14 cellular contexts compared by ENCODE assay signal in the genomic region with DNA sequence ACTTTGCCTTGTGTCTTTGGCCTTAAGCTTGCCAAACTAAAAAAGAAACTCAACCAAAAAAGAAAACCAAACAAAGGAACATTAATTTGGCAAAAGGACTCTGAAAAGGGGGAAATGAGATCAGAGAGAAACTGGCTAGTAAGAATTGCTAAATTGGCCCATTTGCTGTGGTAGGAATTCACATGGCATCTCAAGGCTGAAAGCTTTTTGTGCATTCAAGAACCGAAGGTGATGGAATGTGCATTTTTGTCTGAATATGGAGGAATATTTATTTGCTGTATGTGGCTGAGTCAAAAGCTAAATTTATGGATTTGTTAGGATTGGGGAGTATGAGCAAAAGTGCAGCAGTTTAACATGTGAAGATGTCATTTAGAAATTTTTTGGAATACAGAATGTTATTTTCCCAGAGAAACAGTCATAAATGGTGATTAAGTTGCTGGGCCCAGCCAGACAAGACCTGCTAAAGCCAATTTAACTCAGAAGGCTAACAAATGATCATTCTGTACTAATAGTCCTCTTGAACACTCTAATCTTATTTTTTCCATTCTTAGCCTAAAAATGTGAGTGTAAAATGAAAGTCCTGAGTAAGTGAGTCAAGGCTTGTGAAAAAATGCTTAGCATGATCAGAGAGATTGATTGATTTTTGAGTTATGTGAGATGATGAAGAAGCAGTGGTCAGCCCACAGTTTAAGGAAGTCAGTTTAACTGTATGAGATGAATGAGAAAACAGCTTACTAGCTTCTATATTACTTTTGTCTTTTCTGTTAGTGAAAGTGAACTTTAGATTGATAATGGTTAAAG.
DNase-seq lines count a peak whose midpoint lies in the region; ATAC-seq and TF ChIP-seq lines count a peak whose summit lies in the region.
"Had no signal": no experiment of that assay in that cellular context is flagged by ENCODE, and none has a peak within 500 bp of the region (broad histone marks: within the 10 kb centered on the region; RNA-seq: fewer than 3 reads in every experiment).

No MANE protein-coding gene starts in this region.

- TF ChIP-seq CTCF in SK-N-SH (IDR thresholded peaks at IDR 0.05) (peak; percentile 23), fibroblast of pulmonary artery (IDR thresholded peaks at IDR 0.05; ENCODE audit: low read length, missing control alignments) (no peak)

- H3K9me3 ChIP-seq in SK-N-SH (no peaks in the 10 kb centered on the region), skeletal muscle tissue (ENCODE audit: control insufficient read depth in 3 of 3, low read length in 3 of 3) (no peaks in the 10 kb centered on the region)
- H3K9me3 ChIP-seq: pancreas had no signal

- peak overlapping the region; percentile 88 to 89 for H3K27ac ChIP-seq in SK-N-SH (ENCODE audit: low read depth in 2 of 2, low read length in 1 of 2)
- peak overlapping the region; percentile 52 for H3K27ac ChIP-seq in skeletal muscle tissue (ENCODE audit: low read depth, low read length)
- H3K27ac ChIP-seq: WERI-Rb-1 had no signal

- no peaks in the 10 kb centered on the region for H3K9me2 ChIP-seq in SK-N-SH

- H3K36me3 ChIP-seq in SK-N-SH (replicated peaks in 1 of 2; ENCODE audit: control insufficient read depth in 1 of 2, insufficient read depth in 2 of 2, low read length in 1 of 2): peaks cover 5 to 12% of the 10 kb centered on the region in 2 experiments
- peaks cover 5 to 6% (median 6%) of the 10 kb centered on the region in 3 donors for H3K36me3 ChIP-seq in skeletal muscle tissue (ENCODE audit: control insufficient read depth in 3 of 3, insufficient read depth in 3 of 3, low read length in 3 of 3)
- H3K36me3 ChIP-seq: pancreas, WERI-Rb-1 had no signal

- H3F3A ChIP-seq in SK-N-SH (replicated peaks; ENCODE audit: insufficient read depth): peaks cover 20% of the 10 kb centered on the region

- CTCF ChIA-PET in SK-N-SH (lab: Yijun Ruan, JAX): interaction anchor here (0.6 to 2.9 kb wide), 3 partner anchors 9 to 1150 kb away, joined by 3 to 8 read pairs (median 4); no protein-coding TSS in a partner anchor

- H3K27me3 ChIP-seq in SK-N-SH (ENCODE audit: insufficient read depth) (no peaks in the 10 kb centered on the region), skeletal muscle tissue (ENCODE audit: control insufficient read depth in 3 of 3, insufficient read depth in 3 of 3, low read length in 3 of 3) (no peaks in the 10 kb centered on the region)
- H3K27me3 ChIP-seq: pancreas had no signal

- no peak overlapping the region for H2AFZ ChIP-seq in SK-N-SH (ENCODE audit: low read depth)

- no peak for TF ChIP-seq RAD21 in SK-N-SH (IDR thresholded peaks at IDR 0.05; ENCODE audit: low read length)

- no peaks in the 10 kb centered on the region for H4K20me1 ChIP-seq in SK-N-SH (ENCODE audit: insufficient read depth)

- peak overlapping the region; percentile 34; the same call in 1 of the 2 replicates for H3K4me2 ChIP-seq in SK-N-SH

- H3K4me1 ChIP-seq in SK-N-SH (ENCODE audit: control insufficient read depth in 1 of 2, insufficient read depth in 2 of 2, low read depth in 1 of 2, low read length in 1 of 2) (peaks cover 7 to 26% of the 10 kb centered on the region in 2 experiments; a peak in 3 of 4 replicates), skeletal muscle tissue (ENCODE audit: control insufficient read depth in 3 of 3, insufficient read depth in 3 of 3, low read length in 3 of 3) (peaks cover 38 to 43% (median 38%) of the 10 kb centered on the region in 3 donors)

- POLR2A ChIA-PET in SK-N-SH (lab: Yijun Ruan, JAX): no interaction called here

- H3K79me2 ChIP-seq in SK-N-SH (ENCODE audit: insufficient read depth): peaks cover 27% of the 10 kb centered on the region; the same call in 1 of the 2 replicates

- peak in 1 of 2 experiments; percentile 46; a peak in 1 of 4 replicates for TF ChIP-seq EP300 in SK-N-SH (IDR thresholded peaks at IDR 0.05; ENCODE audit: borderline replicate concordance in 1 of 2, low read depth in 1 of 2, low read length in 1 of 2)

- ATAC-seq in HG03095 (IDR thresholded peaks at IDR 0.05; ENCODE audit: unreplicated experiment) (no peak), GM21526 (IDR thresholded peaks at IDR 0.05; ENCODE audit: low FRiP score, unreplicated experiment) (no peak)
- ATAC-seq: CD8-positive, alpha-beta T cell had no signal

- H3K4me3 ChIP-seq in SK-N-SH (ENCODE audit: low read depth in 2 of 2, low read length in 1 of 2) (no peak overlapping the region), fibroblast of pulmonary artery (replicated peaks; ENCODE audit: low read depth, low read length) (no peak overlapping the region), skeletal muscle tissue (ENCODE audit: low read length in 3 of 3) (peak overlapping the region in 1 of 3 donors; percentile 0)
- H3K4me3 ChIP-seq: pancreas had no signal

- 19% methylated on average over 1 of the region's 1 CpG for WGBS in SK-N-SH (ENCODE audit: low lambda C conversion rate)

- DNase-seq in GM03348 (ENCODE audit: low spot score) (peak; percentile 46), SK-N-SH (no peak), fibroblast of pulmonary artery (ENCODE audit: low read depth) (peak; percentile 58), ureter (ENCODE audit: low spot score) (no peak), NCI-H1417 treated with DMSO at 0.1 percent for 48 hours (lab: John Stamatoyannopoulos, UW) (no peak)
- DNase-seq: CD8-positive, alpha-beta T cell; cerebellar nuclear complex; Karpas-422; NCI-H345; pancreas; WERI-Rb-1 had no signal

- H3K9ac ChIP-seq in SK-N-SH: no peak overlapping the region; the same call in 1 of the 2 replicates
- peak overlapping the region in 2 of 3 donors; percentile 8 to 11 for H3K9ac ChIP-seq in skeletal muscle tissue (ENCODE audit: low read depth in 1 of 3, low read length in 3 of 3)

TF ChIP-seq in SK-N-SH, 30 proteins besides CTCF, POLR2A, EP300 and RAD21:
- TF ChIP-seq YY1 (IDR thresholded peaks at IDR 0.05; ENCODE audit: low read depth): no peak
- peak; percentile 19; the same call in 1 of the 2 replicates for TF ChIP-seq TCF12 (IDR thresholded peaks at IDR 0.05)
- TF ChIP-seq, protein P1, sequence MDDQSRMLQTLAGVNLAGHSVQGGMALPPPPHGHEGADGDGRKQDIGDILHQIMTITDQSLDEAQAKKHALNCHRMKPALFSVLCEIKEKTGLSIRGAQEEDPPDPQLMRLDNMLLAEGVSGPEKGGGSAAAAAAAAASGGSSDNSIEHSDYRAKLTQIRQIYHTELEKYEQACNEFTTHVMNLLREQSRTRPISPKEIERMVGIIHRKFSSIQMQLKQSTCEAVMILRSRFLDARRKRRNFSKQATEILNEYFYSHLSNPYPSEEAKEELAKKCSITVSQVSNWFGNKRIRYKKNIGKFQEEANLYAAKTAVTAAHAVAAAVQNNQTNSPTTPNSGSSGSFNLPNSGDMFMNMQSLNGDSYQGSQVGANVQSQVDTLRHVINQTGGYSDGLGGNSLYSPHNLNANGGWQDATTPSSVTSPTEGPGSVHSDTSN (IDR thresholded peaks at IDR 0.05): peak; percentile 42
TF ChIP-seq in SK-N-SH: peak in this region for 2.

Comparison
In these comparisons a context has a peak if more than half of its experiments do, and no peak if none do; other contexts are left out.
1. DNase-seq: peak in GM03348 (single experiment) and fibroblast of pulmonary artery (single experiment); none in SK-N-SH (single experiment), ureter (single experiment) and NCI-H1417 treated with DMSO at 0.1 percent for 48 hours (single experiment).